ENCODE assay signal across 11 cellular contexts in genomic region chr17:56737741-56738161, GRCh38.
A peak's percentile ranks its signal among the peaks of the same experiment; 100 is the strongest.
DNase-seq lines count a peak whose midpoint lies in the region; ATAC-seq and TF ChIP-seq lines count a peak whose summit lies in the region.
"Had no signal": no experiment of that assay in that cellular context is flagged by ENCODE, and none has a peak within 500 bp of the region (broad histone marks: within the 10 kb centered on the region; RNA-seq: fewer than 3 reads in every experiment).

No MANE protein-coding gene starts in this region.

- DNase-seq in NK-92 treated with Interleukin-12 subunit alpha and Interleukin-12 subunit beta, amount 100 ng/mL, for 24 hours (lab: John Stamatoyannopoulos, UW), result peak; percentile 62
- DNase-seq in NK-92 (lab: John Stamatoyannopoulos, UW; ENCODE audit: unreplicated experiment), result no peak
- DNase-seq in OCI-M1 (lab: John Stamatoyannopoulos, UW), result peak; percentile 55
- DNase-seq in fibroblast of peridontal ligament (ENCODE audit: extremely low read depth), result peak; percentile 57
- DNase-seq in stromal cell of bone marrow (ENCODE audit: low read depth), result peak; percentile 7
- DNase-seq in RWPE1 (ENCODE audit: low spot score), result no peak
- no peak for DNase-seq in activated naive CD4-positive, alpha-beta T cell (lab: John Stamatoyannopoulos, UW)
- DNase-seq: activated naive CD8-positive, alpha-beta T cell treated with anti-CD3 and anti-CD28 coated beads, Interleukin-2, amount 10 ng/mL, durations not matched to agents 7 days and 5 days; Karpas-422 had no signal

- POLR2A ChIA-PET in RWPE1 (lab: Yijun Ruan, JAX; ENCODE audit: low non-redundant PET), result no interaction called here

- CTCF ChIA-PET in RWPE1 (lab: Yijun Ruan, JAX), result no interaction called here

- H3K27ac ChIP-seq in RWPE1, result no peak overlapping the region
- H3K27ac ChIP-seq: A549 had no signal

- no peak for TF ChIP-seq CTCF in RWPE1 (conservative IDR thresholded peaks at IDR 0.05; ENCODE audit: low read depth)

- ATAC-seq in HG03159 (IDR thresholded peaks at IDR 0.05; ENCODE audit: unreplicated experiment), result no peak
- ATAC-seq: A549 had no signal

Comparison
In these comparisons a context has a peak if more than half of its experiments do, and no peak if none do; other contexts are left out.
1. DNase-seq: peak in NK-92 treated with Interleukin-12 subunit alpha and Interleukin-12 subunit beta, amount 100 ng/mL, for 24 hours (single experiment), OCI-M1 (single experiment), fibroblast of peridontal ligament (single experiment) and stromal cell of bone marrow (single experiment); none in NK-92 (single experiment), RWPE1 (single experiment) and activated naive CD4-positive, alpha-beta T cell (0 of 4).